Comparison of ENCODE assay signal across 7 cellular contexts in the genomic region with DNA sequence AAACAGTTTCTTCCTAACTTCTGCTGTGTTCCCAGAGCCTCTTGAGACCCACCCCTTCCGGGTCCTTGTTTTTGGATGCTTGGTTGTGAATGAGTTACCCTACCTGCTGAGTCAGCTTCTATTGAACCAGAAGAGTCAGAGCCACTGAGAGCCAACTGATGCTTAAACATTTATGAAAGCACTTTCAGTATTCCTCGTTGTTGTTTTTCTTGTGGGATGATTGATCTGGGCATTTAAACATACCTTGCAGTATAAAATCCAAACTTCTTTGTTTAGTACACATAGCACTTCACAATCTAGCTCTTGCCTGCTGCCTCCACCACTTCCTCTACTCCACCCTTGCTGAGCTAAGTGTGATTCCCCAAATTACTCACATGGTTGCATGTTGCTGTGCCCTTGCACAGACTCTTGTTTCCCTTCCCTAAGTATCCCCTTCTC. TPM values are rescaled to one million over a fixed set of nuclear protein-coding genes. Genes with fewer than 3 reads are reported as not detected.
DNase-seq lines count a peak whose midpoint lies in the region; ATAC-seq lines count a peak whose summit lies in the region.

No MANE protein-coding gene starts in this region.

- peak; percentile 47 for DNase-seq in activated CD8-positive, alpha-beta T cell treated with anti-CD3 and anti-CD28 coated beads, Interleukin-2, amount 10 ng/mL, durations not matched to agents 7 days and 5 days
- DNase-seq in NCI-H1930 (lab: John Stamatoyannopoulos, UW): no peak
- DNase-seq in EL: no peak
- DNase-seq in NCI-H2081 treated with DMSO at 0.1 percent for 48 hours (lab: John Stamatoyannopoulos, UW): no peak

- no peak overlapping the region for H3K9ac ChIP-seq in rectal smooth muscle tissue (ENCODE audit: low read length)

- no peaks in the 10 kb centered on the region for H3K36me3 Mint-ChIP-seq in activated CD8-positive, alpha-beta T cell treated with anti-CD3 and anti-CD28 coated beads, Interleukin-2, amount 10 ng/mL, durations not matched to agents 7 days and 5 days (ENCODE audit: low read depth)

- CTCF ChIA-PET in activated CD8-positive, alpha-beta T cell treated with anti-CD3 and anti-CD28 coated beads, Interleukin-2, amount 10 ng/mL, durations not matched to agents 7 days and 5 days (lab: Charles Lee): interaction anchor here (1.2 to 2.7 kb wide), 3 partner anchors 10 to 197 kb away, joined by 3 to 12 read pairs (median 9); no protein-coding TSS in a partner anchor

- no peak overlapping the region for H3K4me3 Mint-ChIP-seq in activated CD8-positive, alpha-beta T cell treated with anti-CD3 and anti-CD28 coated beads, Interleukin-2, amount 10 ng/mL, durations not matched to agents 7 days and 5 days

- H3K27me3 ChIP-seq in rectal smooth muscle tissue (ENCODE audit: control insufficient read depth, insufficient read depth, low read length): no peaks in the 10 kb centered on the region

- peaks cover 28% of the 10 kb centered on the region for H3K4me1 ChIP-seq in rectal smooth muscle tissue (ENCODE audit: control insufficient read depth, insufficient read depth, low read length)

- H3K9me3 Mint-ChIP-seq in activated CD8-positive, alpha-beta T cell treated with anti-CD3 and anti-CD28 coated beads, Interleukin-2, amount 10 ng/mL, durations not matched to agents 7 days and 5 days (ENCODE audit: insufficient read depth): no peaks in the 10 kb centered on the region

- peak overlapping the region; percentile 21 for H3K27ac ChIP-seq in rectal smooth muscle tissue (ENCODE audit: low read depth, low read length)

- peaks cover 16% of the 10 kb centered on the region for H3K4me1 Mint-ChIP-seq in activated CD8-positive, alpha-beta T cell treated with anti-CD3 and anti-CD28 coated beads, Interleukin-2, amount 10 ng/mL, durations not matched to agents 7 days and 5 days (ENCODE audit: low read depth)

- H3K36me3 ChIP-seq in rectal smooth muscle tissue (ENCODE audit: control insufficient read depth, insufficient read depth, low read length): peaks cover 8% of the 10 kb centered on the region

- H3K4me3 ChIP-seq in rectal smooth muscle tissue (ENCODE audit: low read length): no peak overlapping the region

- H3K27ac Mint-ChIP-seq in activated CD8-positive, alpha-beta T cell treated with anti-CD3 and anti-CD28 coated beads, Interleukin-2, amount 10 ng/mL, durations not matched to agents 7 days and 5 days: peak overlapping the region; percentile 33

- ATAC-seq in GM19351 (IDR thresholded peaks at IDR 0.05; ENCODE audit: unreplicated experiment) (peak; percentile 95), HG02884 (IDR thresholded peaks at IDR 0.05; ENCODE audit: unreplicated experiment) (peak; percentile 91)
- ATAC-seq in activated CD8-positive, alpha-beta T cell treated with anti-CD3 and anti-CD28 coated beads, Interleukin-2, amount 10 ng/mL, durations not matched to agents 7 days and 5 days: peak; percentile 86

- POLR2A ChIA-PET in activated CD8-positive, alpha-beta T cell treated with anti-CD3 and anti-CD28 coated beads, Interleukin-2, amount 10 ng/mL, durations not matched to agents 7 days and 5 days (lab: Charles Lee): interaction anchor here (0.6 kb wide), 1 partner anchor 549 kb away, joined by 7 read pairs; no protein-coding TSS in a partner anchor

- peaks cover 35% of the 10 kb centered on the region for H3K27me3 Mint-ChIP-seq in activated CD8-positive, alpha-beta T cell treated with anti-CD3 and anti-CD28 coated beads, Interleukin-2, amount 10 ng/mL, durations not matched to agents 7 days and 5 days (ENCODE audit: low read depth)

RNA-seq across cellular contexts. Expression of a gene that starts 5.5 kb away (rescaled TPM):
- total RNA-seq in activated CD8-positive, alpha-beta T cell treated with anti-CD3 and anti-CD28 coated beads, Interleukin-2, amount 10 ng/mL, durations not matched to agents 7 days and 5 days: under 1 TPM in 1 of 2 experiments, not detected in 1; 0.16 TPM
